Comparison of ENCODE assay signal across 12 cellular contexts in the genomic region with DNA sequence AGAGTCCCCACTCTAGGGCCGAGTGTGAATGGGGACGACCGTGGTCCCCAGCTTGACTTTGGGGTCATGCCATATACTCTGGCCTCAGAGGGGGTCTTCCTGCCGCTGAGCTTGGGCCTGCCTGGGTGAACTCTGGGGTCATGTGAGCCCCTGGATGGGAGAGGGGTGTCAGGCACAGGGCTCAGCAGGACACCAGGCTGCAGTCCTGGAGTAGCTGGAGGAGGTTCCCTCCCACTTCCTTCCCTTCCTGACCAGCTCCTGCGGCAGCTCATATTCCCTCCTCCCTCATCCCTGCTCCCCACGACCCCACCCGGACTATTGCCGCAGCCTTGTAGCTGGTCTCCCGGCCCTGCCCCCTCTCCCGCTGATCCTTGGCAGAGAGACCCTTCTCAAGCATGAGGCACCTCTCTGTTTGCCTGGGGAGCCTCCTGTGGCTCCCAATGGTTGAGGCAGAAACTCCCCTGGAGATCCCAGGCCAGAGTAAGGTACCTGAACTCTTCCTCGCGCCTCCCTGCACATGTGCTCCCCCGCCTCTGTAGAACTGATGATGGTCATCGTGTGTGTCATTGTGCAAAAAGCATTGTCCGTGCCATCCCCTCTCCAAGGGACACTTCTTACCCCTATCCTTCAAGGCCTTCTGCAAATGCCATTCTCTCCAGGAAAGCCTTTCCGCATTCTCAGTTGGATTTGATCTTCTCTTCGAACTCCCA. TPM values are rescaled to one million over a fixed set of nuclear protein-coding genes. Genes with fewer than 3 reads are reported as not detected.
DNase-seq lines count a peak whose midpoint lies in the region; ATAC-seq and TF ChIP-seq lines count a peak whose summit lies in the region.
"Had no signal": no experiment of that assay in that cellular context is flagged by ENCODE, and none has a peak within 500 bp of the region (broad histone marks: within the 10 kb centered on the region; RNA-seq: fewer than 3 reads in every experiment).

No MANE protein-coding gene starts in this region.

- no peaks in the 10 kb centered on the region for H3K27me3 Mint-ChIP-seq in activated CD4-positive, alpha-beta T cell treated with anti-CD3 and anti-CD28 coated beads for 36 hours
- no peaks in the 10 kb centered on the region for H3K27me3 Mint-ChIP-seq in memory B cell

- ATAC-seq in activated CD4-positive, alpha-beta T cell treated with anti-CD3 and anti-CD28 coated beads for 36 hours = no peak
- ATAC-seq in memory B cell (ENCODE audit: low read depth) (no peak), left lobe of liver (no peak)
- ATAC-seq: A549 had no signal

- H3K4me1 Mint-ChIP-seq in activated CD4-positive, alpha-beta T cell treated with anti-CD3 and anti-CD28 coated beads for 36 hours = peaks cover 63% of the 10 kb centered on the region
- peaks cover 53% of the 10 kb centered on the region for H3K4me1 Mint-ChIP-seq in memory B cell

- H3K4me3 ChIP-seq in brain microvascular endothelial cell (ENCODE audit: low read depth, low read length) = peak overlapping the region; percentile 53
- H3K4me3 ChIP-seq: A549 had no signal

- in situ Hi-C loops in brain microvascular endothelial cell (cut with HindIII; ENCODE audit: low pct_ligation_motif_present, low sequenced_read_pairs) = no loop called here

- intact Hi-C loops in activated CD4-positive, alpha-beta T cell treated with anti-CD3 and anti-CD28 coated beads for 36 hours (cut with DNase I, micrococcal nuclease) = loop anchor here (5.0 kb wide), 1 partner anchor 39 kb away; no protein-coding TSS in a partner anchor

- H3K36me3 Mint-ChIP-seq in activated CD4-positive, alpha-beta T cell treated with anti-CD3 and anti-CD28 coated beads for 36 hours (ENCODE audit: low read depth) = peaks cover 43% of the 10 kb centered on the region
- peaks cover 11% of the 10 kb centered on the region for H3K36me3 Mint-ChIP-seq in memory B cell

- H3K36me3 ChIP-seq in brain microvascular endothelial cell (replicated peaks) = no peaks in the 10 kb centered on the region

- peak overlapping the region; percentile 98 for H3K4me3 Mint-ChIP-seq in activated CD4-positive, alpha-beta T cell treated with anti-CD3 and anti-CD28 coated beads for 36 hours
- peak overlapping the region; percentile 98 for H3K4me3 Mint-ChIP-seq in memory B cell

- H3K9me3 Mint-ChIP-seq in activated CD4-positive, alpha-beta T cell treated with anti-CD3 and anti-CD28 coated beads for 36 hours (ENCODE audit: low read depth) = peaks cover 3% of the 10 kb centered on the region
- H3K9me3 Mint-ChIP-seq in memory B cell = peaks cover 2% of the 10 kb centered on the region

- CTCF ChIA-PET in activated CD4-positive, alpha-beta T cell treated with anti-CD3 and anti-CD28 coated beads for 36 hours (lab: Charles Lee) = interaction anchor here (0.6 to 1.7 kb wide), 6 partner anchors 10 to 103 kb away, joined by 3 to 6 read pairs (median 4); no protein-coding TSS in a partner anchor

- POLR2A ChIA-PET in activated CD4-positive, alpha-beta T cell treated with anti-CD3 and anti-CD28 coated beads for 36 hours (lab: Charles Lee) = interaction anchor here (0.6 to 3.2 kb wide), 2 partner anchors 10 to 150 kb away, joined by 3 to 26 read pairs; no protein-coding TSS in a partner anchor

- no peak overlapping the region for H3K27ac ChIP-seq in brain microvascular endothelial cell
- H3K27ac ChIP-seq in temporal lobe (ENCODE audit: low read depth, low read length) = peak overlapping the region; percentile 6
- H3K27ac ChIP-seq: A549 had no signal

- peak overlapping the region; percentile 99 for H3K27ac Mint-ChIP-seq in activated CD4-positive, alpha-beta T cell treated with anti-CD3 and anti-CD28 coated beads for 36 hours
- H3K27ac Mint-ChIP-seq in memory B cell = peak overlapping the region; percentile 92

- DNase-seq in activated CD4-positive, alpha-beta T cell treated with anti-CD3 and anti-CD28 coated beads for 36 hours = no peak
- DNase-seq in activated CD4-positive, alpha-beta T cell treated with anti-CD3 and anti-CD28 coated beads, Interleukin-2, amount 50 U/mL, for 1 hour = no peak
- DNase-seq in brain microvascular endothelial cell (no peak), memory B cell (ENCODE audit: low spot score in 2 of 2) (no peak), kidney tubule cell (ENCODE audit: low spot score) (no peak), NCI-H1105 (lab: John Stamatoyannopoulos, UW) (no peak), left lobe of liver (ENCODE audit: low spot score) (no peak)
- DNase-seq: activated CD8-positive, alpha-beta memory T cell treated with anti-CD3 and anti-CD28 coated beads, Interleukin-2, amount 50 U/mL, for 48 hours; Karpas-422 had no signal

- TF ChIP-seq CTCF in brain microvascular endothelial cell (IDR thresholded peaks at IDR 0.05; ENCODE audit: low read depth, low read length, missing control alignments) = no peak

- no peaks in the 10 kb centered on the region for H3K27me3 ChIP-seq in brain microvascular endothelial cell (replicated peaks)

RNA-seq across cellular contexts. Expression of gene TNFRSF1B, which starts 1.8 kb away (rescaled TPM):
- 100 to 1,000 TPM; 107 to 116 TPM for total RNA-seq in activated CD4-positive, alpha-beta T cell treated with anti-CD3 and anti-CD28 coated beads for 36 hours
- total RNA-seq in temporal lobe (2.0 TPM), left lobe of liver (16.8 TPM)
- total RNA-seq: RPMI7951 had no signal
